In genomic region chr16:2150418-2151187, GRCh38 we compare ENCODE assay signal across 9 cellular contexts. TPM values are rescaled to one million over a fixed set of nuclear protein-coding genes. Genes with fewer than 3 reads are reported as not detected.
DNase-seq lines count a peak whose midpoint lies in the region; ATAC-seq and TF ChIP-seq lines count a peak whose summit lies in the region.
"Had no signal": no experiment of that assay in that cellular context is flagged by ENCODE, and none has a peak within 500 bp of the region (broad histone marks: within the 10 kb centered on the region; RNA-seq: fewer than 3 reads in every experiment).

No MANE protein-coding gene starts in this region.

- H3K27me3 ChIP-seq in AG04450 (ENCODE audit: control insufficient read depth, insufficient read depth, low read length), result no peaks in the 10 kb centered on the region
- no peaks in the 10 kb centered on the region; the same call in 1 of the 2 replicates for H3K27me3 ChIP-seq in H7 (ENCODE audit: control insufficient read depth, insufficient read depth, low read length)
- H3K27me3 ChIP-seq in iPS-18a (ENCODE audit: control insufficient read depth, insufficient read depth, low read length), result no peaks in the 10 kb centered on the region
- no peaks in the 10 kb centered on the region for H3K27me3 ChIP-seq in right atrium auricular region

- H3K36me3 ChIP-seq in H7 (replicated peaks; ENCODE audit: control insufficient read depth, insufficient read depth, low read length) (peaks cover 22% of the 10 kb centered on the region), iPS-18a (ENCODE audit: control insufficient read depth, low read depth, low read length) (peaks cover 20% of the 10 kb centered on the region), right atrium auricular region (peaks cover 10% of the 10 kb centered on the region)

- peak overlapping the region; percentile 57 for H3K27ac ChIP-seq in AG04450 (ENCODE audit: low read depth, low read length)
- H3K27ac ChIP-seq in iPS-18a (ENCODE audit: low read length), result peak overlapping the region; percentile 30
- H3K27ac ChIP-seq in right atrium auricular region, result no peak overlapping the region

- CTCF ChIA-PET in AG04450 (lab: Charles Lee), result interaction anchor here (5.2 kb wide), 1 partner anchor 10 kb away, joined by 21 read pairs; no protein-coding TSS in a partner anchor

- H3K4me1 ChIP-seq in iPS-18a (ENCODE audit: control insufficient read depth, low read depth, low read length), result peaks cover 28% of the 10 kb centered on the region
- H3K4me1 ChIP-seq in right atrium auricular region, result peaks cover 3 to 72% of the 10 kb centered on the region in 2 donors

- H3K9ac ChIP-seq in iPS-18a (ENCODE audit: low read length), result peak overlapping the region; percentile 53

- DNase-seq in AG04450 (ENCODE audit: low read depth, low spot score) (no peak), H7 (peak; percentile 87), RKO (ENCODE audit: low spot score) (peak; percentile 47), DMS114 treated with DMSO at 0.1 percent for 48 hours (lab: John Stamatoyannopoulos, UW; ENCODE audit: unreplicated experiment) (no peak), hypothalamus (lab: John Stamatoyannopoulos, UW) (no peak), right atrium auricular region (ENCODE audit: low spot score) (no peak)

- peak overlapping the region; percentile 13; the same call in 1 of the 2 replicates for H3K4me3 ChIP-seq in AG04450 (ENCODE audit: low read depth, low read length)
- H3K4me3 ChIP-seq in H7 (ENCODE audit: insufficient read depth, low read depth, low read length), result no peak overlapping the region
- peak overlapping the region; percentile 58 for H3K4me3 ChIP-seq in iPS-18a (ENCODE audit: low read length)
- no peak overlapping the region for H3K4me3 ChIP-seq in right atrium auricular region

- POLR2A ChIA-PET in AG04450 (lab: Yijun Ruan, JAX), result interaction anchor here (1.1 kb wide), 1 partner anchor 186 kb away, joined by 4 read pairs; the partner anchor contains the start of gene RPS2

- no peak for ATAC-seq in GM21390 (IDR thresholded peaks at IDR 0.05; ENCODE audit: unreplicated experiment)

- H3K9me3 ChIP-seq in AG04450 (ENCODE audit: control insufficient read depth, insufficient read depth, low read length) (no peaks in the 10 kb centered on the region; the same call in 1 of the 2 replicates), iPS-18a (ENCODE audit: control insufficient read depth, low read depth, low read length) (no peaks in the 10 kb centered on the region), right atrium auricular region (no peaks in the 10 kb centered on the region)

- TF ChIP-seq CTCF in AG04450 (IDR thresholded peaks at IDR 0.05; ENCODE audit: low read depth, low read length) (no peak), right atrium auricular region (IDR thresholded peaks at IDR 0.05) (no peak)

RNA-seq across cellular contexts. Expression of gene RAB26, which starts 2.2 kb away (rescaled TPM):
- 3.6 and 5.2 TPM in 2 replicates for polyA plus RNA-seq in AG04450 (2011; rRNA removed)
- 0.74 and 4.4 TPM in 2 replicates for polyA minus RNA-seq in AG04450 (2011; rRNA and poly(A)+ RNA removed)
- 9.2 and 10.7 TPM in 2 replicates for total RNA-seq in H7 (2014; rRNA removed; shearing (Covaris generic))
- 1 to 10 TPM in 1 of 2 donors, under 1 TPM in 1; 0.31 to 1.4 TPM for total RNA-seq in right atrium auricular region

RNA-seq across cellular contexts. Expression of gene TRAF7, which starts 5.0 kb away (rescaled TPM):
- 35.2 and 49.3 TPM in 2 replicates for polyA plus RNA-seq in AG04450 (2011; rRNA removed)
- polyA minus RNA-seq in AG04450 (2011; rRNA and poly(A)+ RNA removed), result 63.6 and 89.1 TPM in 2 replicates
- total RNA-seq in H7 (2014; rRNA removed; shearing (Covaris generic)), result 147 and 153 TPM in 2 replicates
- 10 to 100 TPM; 16.1 to 27.0 TPM for total RNA-seq in right atrium auricular region

RNA-seq across cellular contexts. Expression of gene PKD1, which starts 14.9 kb away (rescaled TPM):
- polyA plus RNA-seq in AG04450 (2011; rRNA removed), result 16.1 and 21.7 TPM in 2 replicates
- polyA minus RNA-seq in AG04450 (2011; rRNA and poly(A)+ RNA removed), result 29.0 and 29.3 TPM in 2 replicates
- 45.6 and 64.4 TPM in 2 replicates for total RNA-seq in H7 (2014; rRNA removed; shearing (Covaris generic))
- total RNA-seq in right atrium auricular region, result 100 to 1,000 TPM; 218 to 276 TPM

RNA-seq across cellular contexts. Expression of gene CASKIN1, which starts 45.8 kb away (rescaled TPM):
- polyA plus RNA-seq in AG04450 (2011; rRNA removed), result 0.01 and 0.02 TPM in 2 replicates
- polyA minus RNA-seq in AG04450 (2011; rRNA and poly(A)+ RNA removed), result not detected in 2 replicates
- total RNA-seq in H7 (2014; rRNA removed; shearing (Covaris generic)), result 1.5 and 2.0 TPM in 2 replicates
- total RNA-seq in right atrium auricular region, result 1 to 10 TPM; 3.5 to 4.3 TPM
- total RNA-seq: subcutaneous adipose tissue had no signal

RNA-seq across cellular contexts. Expression of gene MLST8, which starts 54.7 kb away (rescaled TPM):
- polyA plus RNA-seq in AG04450 (2011; rRNA removed), result 41.1 and 55.1 TPM in 2 replicates
- 47.4 and 58.8 TPM in 2 replicates for polyA minus RNA-seq in AG04450 (2011; rRNA and poly(A)+ RNA removed)
- total RNA-seq in H7 (2014; rRNA removed; shearing (Covaris generic)), result 25.4 and 28.6 TPM in 2 replicates
- 10 to 100 TPM; 35.6 to 45.0 TPM for total RNA-seq in right atrium auricular region

Comparison
In these comparisons a context has a peak if more than half of its experiments do, and no peak if none do; other contexts are left out.
1. DNase-seq: peak in H7 (single experiment) and RKO (single experiment); none in AG04450 (single experiment), DMS114 treated with DMSO at 0.1 percent for 48 hours (single experiment), hypothalamus (0 of 51) and right atrium auricular region (single experiment).
2. H3K27ac ChIP-seq: peak in AG04450 (single experiment) and iPS-18a (single experiment); none in right atrium auricular region (0 of 2).
3. H3K4me3 ChIP-seq: peak in AG04450 (single experiment) and iPS-18a (single experiment); none in H7 (single experiment) and right atrium auricular region (0 of 2).